ENCODE assay signal across 1 cellular context in the genomic region with DNA sequence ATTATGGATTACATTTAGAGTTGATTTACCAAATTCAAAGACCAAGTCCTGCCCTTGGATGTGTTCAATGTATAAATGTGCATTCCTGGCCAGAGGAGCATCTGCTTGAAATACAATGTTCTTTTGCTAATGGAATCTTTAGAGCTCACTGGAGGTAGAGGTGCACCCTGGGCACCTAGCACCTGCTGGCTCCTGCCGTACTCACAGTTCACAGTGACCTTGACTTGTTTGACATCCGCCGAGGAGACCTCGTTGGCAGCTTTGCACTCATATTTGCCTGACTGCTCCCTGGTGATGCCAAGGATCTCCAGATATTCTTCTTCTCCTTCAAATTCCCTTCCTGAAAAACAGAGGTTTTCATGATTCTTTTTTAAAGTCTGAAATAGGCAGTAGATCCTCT.
TF ChIP-seq lines count a peak whose summit lies in the region.

No MANE protein-coding gene starts in this region.

TF ChIP-seq in H1, 55 proteins besides CTCF, POLR2A, EP300 and RAD21:
- TF ChIP-seq, protein P1, sequence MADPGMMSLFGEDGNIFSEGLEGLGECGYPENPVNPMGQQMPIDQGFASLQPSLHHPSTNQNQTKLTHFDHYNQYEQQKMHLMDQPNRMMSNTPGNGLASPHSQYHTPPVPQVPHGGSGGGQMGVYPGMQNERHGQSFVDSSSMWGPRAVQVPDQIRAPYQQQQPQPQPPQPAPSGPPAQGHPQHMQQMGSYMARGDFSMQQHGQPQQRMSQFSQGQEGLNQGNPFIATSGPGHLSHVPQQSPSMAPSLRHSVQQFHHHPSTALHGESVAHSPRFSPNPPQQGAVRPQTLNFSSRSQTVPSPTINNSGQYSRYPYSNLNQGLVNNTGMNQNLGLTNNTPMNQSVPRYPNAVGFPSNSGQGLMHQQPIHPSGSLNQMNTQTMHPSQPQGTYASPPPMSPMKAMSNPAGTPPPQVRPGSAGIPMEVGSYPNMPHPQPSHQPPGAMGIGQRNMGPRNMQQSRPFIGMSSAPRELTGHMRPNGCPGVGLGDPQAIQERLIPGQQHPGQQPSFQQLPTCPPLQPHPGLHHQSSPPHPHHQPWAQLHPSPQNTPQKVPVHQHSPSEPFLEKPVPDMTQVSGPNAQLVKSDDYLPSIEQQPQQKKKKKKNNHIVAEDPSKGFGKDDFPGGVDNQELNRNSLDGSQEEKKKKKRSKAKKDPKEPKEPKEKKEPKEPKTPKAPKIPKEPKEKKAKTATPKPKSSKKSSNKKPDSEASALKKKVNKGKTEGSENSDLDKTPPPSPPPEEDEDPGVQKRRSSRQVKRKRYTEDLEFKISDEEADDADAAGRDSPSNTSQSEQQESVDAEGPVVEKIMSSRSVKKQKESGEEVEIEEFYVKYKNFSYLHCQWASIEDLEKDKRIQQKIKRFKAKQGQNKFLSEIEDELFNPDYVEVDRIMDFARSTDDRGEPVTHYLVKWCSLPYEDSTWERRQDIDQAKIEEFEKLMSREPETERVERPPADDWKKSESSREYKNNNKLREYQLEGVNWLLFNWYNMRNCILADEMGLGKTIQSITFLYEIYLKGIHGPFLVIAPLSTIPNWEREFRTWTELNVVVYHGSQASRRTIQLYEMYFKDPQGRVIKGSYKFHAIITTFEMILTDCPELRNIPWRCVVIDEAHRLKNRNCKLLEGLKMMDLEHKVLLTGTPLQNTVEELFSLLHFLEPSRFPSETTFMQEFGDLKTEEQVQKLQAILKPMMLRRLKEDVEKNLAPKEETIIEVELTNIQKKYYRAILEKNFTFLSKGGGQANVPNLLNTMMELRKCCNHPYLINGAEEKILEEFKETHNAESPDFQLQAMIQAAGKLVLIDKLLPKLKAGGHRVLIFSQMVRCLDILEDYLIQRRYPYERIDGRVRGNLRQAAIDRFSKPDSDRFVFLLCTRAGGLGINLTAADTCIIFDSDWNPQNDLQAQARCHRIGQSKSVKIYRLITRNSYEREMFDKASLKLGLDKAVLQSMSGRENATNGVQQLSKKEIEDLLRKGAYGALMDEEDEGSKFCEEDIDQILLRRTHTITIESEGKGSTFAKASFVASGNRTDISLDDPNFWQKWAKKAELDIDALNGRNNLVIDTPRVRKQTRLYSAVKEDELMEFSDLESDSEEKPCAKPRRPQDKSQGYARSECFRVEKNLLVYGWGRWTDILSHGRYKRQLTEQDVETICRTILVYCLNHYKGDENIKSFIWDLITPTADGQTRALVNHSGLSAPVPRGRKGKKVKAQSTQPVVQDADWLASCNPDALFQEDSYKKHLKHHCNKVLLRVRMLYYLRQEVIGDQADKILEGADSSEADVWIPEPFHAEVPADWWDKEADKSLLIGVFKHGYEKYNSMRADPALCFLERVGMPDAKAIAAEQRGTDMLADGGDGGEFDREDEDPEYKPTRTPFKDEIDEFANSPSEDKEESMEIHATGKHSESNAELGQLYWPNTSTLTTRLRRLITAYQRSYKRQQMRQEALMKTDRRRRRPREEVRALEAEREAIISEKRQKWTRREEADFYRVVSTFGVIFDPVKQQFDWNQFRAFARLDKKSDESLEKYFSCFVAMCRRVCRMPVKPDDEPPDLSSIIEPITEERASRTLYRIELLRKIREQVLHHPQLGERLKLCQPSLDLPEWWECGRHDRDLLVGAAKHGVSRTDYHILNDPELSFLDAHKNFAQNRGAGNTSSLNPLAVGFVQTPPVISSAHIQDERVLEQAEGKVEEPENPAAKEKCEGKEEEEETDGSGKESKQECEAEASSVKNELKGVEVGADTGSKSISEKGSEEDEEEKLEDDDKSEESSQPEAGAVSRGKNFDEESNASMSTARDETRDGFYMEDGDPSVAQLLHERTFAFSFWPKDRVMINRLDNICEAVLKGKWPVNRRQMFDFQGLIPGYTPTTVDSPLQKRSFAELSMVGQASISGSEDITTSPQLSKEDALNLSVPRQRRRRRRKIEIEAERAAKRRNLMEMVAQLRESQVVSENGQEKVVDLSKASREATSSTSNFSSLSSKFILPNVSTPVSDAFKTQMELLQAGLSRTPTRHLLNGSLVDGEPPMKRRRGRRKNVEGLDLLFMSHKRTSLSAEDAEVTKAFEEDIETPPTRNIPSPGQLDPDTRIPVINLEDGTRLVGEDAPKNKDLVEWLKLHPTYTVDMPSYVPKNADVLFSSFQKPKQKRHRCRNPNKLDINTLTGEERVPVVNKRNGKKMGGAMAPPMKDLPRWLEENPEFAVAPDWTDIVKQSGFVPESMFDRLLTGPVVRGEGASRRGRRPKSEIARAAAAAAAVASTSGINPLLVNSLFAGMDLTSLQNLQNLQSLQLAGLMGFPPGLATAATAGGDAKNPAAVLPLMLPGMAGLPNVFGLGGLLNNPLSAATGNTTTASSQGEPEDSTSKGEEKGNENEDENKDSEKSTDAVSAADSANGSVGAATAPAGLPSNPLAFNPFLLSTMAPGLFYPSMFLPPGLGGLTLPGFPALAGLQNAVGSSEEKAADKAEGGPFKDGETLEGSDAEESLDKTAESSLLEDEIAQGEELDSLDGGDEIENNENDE (IDR thresholded peaks at IDR 0.05; ENCODE audit: insufficient replicate concordance, low read length), result no peak
- TF ChIP-seq GTF2F1 (IDR thresholded peaks at IDR 0.05; ENCODE audit: borderline replicate concordance, low read depth, low read length), result no peak
- no peak for TF ChIP-seq RFX5 (IDR thresholded peaks at IDR 0.05; ENCODE audit: borderline replicate concordance, low read depth, low read length)
- TF ChIP-seq SP1 (IDR thresholded peaks at IDR 0.05; ENCODE audit: low read depth, low read length), result no peak
- no peak for TF ChIP-seq NANOG (IDR thresholded peaks at IDR 0.05; ENCODE audit: insufficient read depth, low read depth, low read length, poor library complexity, severe bottlenecking)
- no peak for TF ChIP-seq HDAC6 (IDR thresholded peaks at IDR 0.05; ENCODE audit: low read depth, low read length)
- no peak for TF ChIP-seq CHD2 (IDR thresholded peaks at IDR 0.05; ENCODE audit: low read length)
- TF ChIP-seq KDM1A (IDR thresholded peaks at IDR 0.05; ENCODE audit: borderline replicate concordance, low read length), result no peak
- no peak for TF ChIP-seq JUN (IDR thresholded peaks at IDR 0.05; ENCODE audit: low read depth, low read length)
- TF ChIP-seq ATF3 (IDR thresholded peaks at IDR 0.05; ENCODE audit: insufficient read depth, low read depth, low read length), result no peak
- TF ChIP-seq CBX5 (IDR thresholded peaks at IDR 0.05; ENCODE audit: low read depth, low read length), result no peak
- no peak for TF ChIP-seq KDM4A (IDR thresholded peaks at IDR 0.05; ENCODE audit: low read depth, low read length, severe bottlenecking)
- TF ChIP-seq BCL11A (IDR thresholded peaks at IDR 0.05; ENCODE audit: low read depth in 2 of 2, low read length in 2 of 2), result no peak
